Comparison of ENCODE assay signal across 13 cellular contexts in genomic region chr4:140005699-140006098, GRCh38.
A peak's percentile ranks its signal among the peaks of the same experiment; 100 is the strongest.
DNase-seq lines count a peak whose midpoint lies in the region; ATAC-seq, FAIRE-seq and TF ChIP-seq lines count a peak whose summit lies in the region.
"Had no signal": no experiment of that assay in that cellular context is flagged by ENCODE, and none has a peak within 500 bp of the region (broad histone marks: within the 10 kb centered on the region; RNA-seq: fewer than 3 reads in every experiment).

No MANE protein-coding gene starts in this region.

- H3K79me2 ChIP-seq in Loucy (ENCODE audit: insufficient read depth, low read length), result peaks cover 55% of the 10 kb centered on the region
- H3K79me2 ChIP-seq in endothelial cell of umbilical vein (ENCODE audit: control insufficient read depth, insufficient read depth, low read length), result no peaks in the 10 kb centered on the region

- peak; percentile 70 for FAIRE-seq in D721Med (lab: Jason Lieb, UNC)
- no peak for FAIRE-seq in endothelial cell of umbilical vein (lab: Jason Lieb, UNC)
- FAIRE-seq: GM12878 had no signal

- no peaks in the 10 kb centered on the region for H3K9me2 ChIP-seq in Loucy (replicated peaks; ENCODE audit: low read depth, low read length)

- H3K27me3 ChIP-seq in Loucy (ENCODE audit: insufficient read depth, low read length, poor library complexity, severe bottlenecking), result no peaks in the 10 kb centered on the region
- H3K27me3 ChIP-seq in endothelial cell of umbilical vein (ENCODE audit: control insufficient read depth in 2 of 2, insufficient read depth in 2 of 2, low read length in 2 of 2), result no peaks in the 10 kb centered on the region
- H3K27me3 ChIP-seq in upper lobe of right lung, result no peaks in the 10 kb centered on the region
- H3K27me3 ChIP-seq: heart left ventricle, suprapubic skin had no signal

- DNase-seq in D721Med (ENCODE audit: insufficient read length, low spot score) (no peak), NCI-H446 treated with DMSO at 0.1 percent for 48 hours (lab: John Stamatoyannopoulos, UW) (peak; percentile 72), endothelial cell of umbilical vein (ENCODE audit: low read depth, low spot score) (peak; percentile 34), H4 (ENCODE audit: low spot score) (no peak), upper lobe of right lung (no peak), UCSD-AML1 (lab: John Stamatoyannopoulos, UW; ENCODE audit: unreplicated experiment) (no peak), cerebellar cortex (ENCODE audit: low spot score) (no peak)
- DNase-seq: activated CD8-positive, alpha-beta T cell treated with anti-CD3 and anti-CD28 coated beads for 36 hours; heart left ventricle had no signal

- CTCF ChIA-PET in endothelial cell of umbilical vein (lab: Charles Lee), result interaction anchor here (0.8 to 1.6 kb wide), 3 partner anchors 265 to 321 kb away, joined by 3 to 9 read pairs (median 3); no protein-coding TSS in a partner anchor

- H3K4me2 ChIP-seq in Loucy (ENCODE audit: low read depth, low read length, poor library complexity, severe bottlenecking), result peak overlapping the region; percentile 37
- H3K4me2 ChIP-seq in endothelial cell of umbilical vein (ENCODE audit: insufficient read depth, low read length), result no peak overlapping the region

- no peaks in the 10 kb centered on the region for H3F3A ChIP-seq in Loucy (ENCODE audit: low read depth)

- dilution Hi-C loops in endothelial cell of umbilical vein (cut with MboI; ENCODE audit: extremely low pct_ligation_motif_present, low sequenced_read_pairs), result no loop called here

- POLR2A ChIA-PET in endothelial cell of umbilical vein (lab: Charles Lee), result no interaction called here

- no peak overlapping the region for H2AFZ ChIP-seq in Loucy (ENCODE audit: low read length)
- no peak overlapping the region for H2AFZ ChIP-seq in endothelial cell of umbilical vein (ENCODE audit: low read depth, low read length)

- H3K27ac ChIP-seq in endothelial cell of umbilical vein (ENCODE audit: insufficient read depth, low read depth, low read length) (no peak overlapping the region), upper lobe of right lung (no peak overlapping the region)
- H3K27ac ChIP-seq: suprapubic skin had no signal

- no peaks in the 10 kb centered on the region for H3K36me3 ChIP-seq in Loucy (ENCODE audit: insufficient read depth, low read length)
- H3K36me3 ChIP-seq in endothelial cell of umbilical vein (ENCODE audit: control insufficient read depth in 2 of 2, extremely low read depth in 1 of 2, insufficient read depth in 2 of 2, low read length in 2 of 2), result no peaks in the 10 kb centered on the region
- no peaks in the 10 kb centered on the region for H3K36me3 ChIP-seq in upper lobe of right lung
- H3K36me3 ChIP-seq: heart left ventricle, prostate gland, suprapubic skin had no signal

- H3K9me1 ChIP-seq in endothelial cell of umbilical vein (replicated peaks; ENCODE audit: control insufficient read depth, extremely low read depth, insufficient read depth, low read length), result no peaks in the 10 kb centered on the region

- H3K4me1 ChIP-seq in Loucy (ENCODE audit: insufficient read depth, low read length, poor library complexity, severe bottlenecking), result peaks cover 12% of the 10 kb centered on the region
- H3K4me1 ChIP-seq in endothelial cell of umbilical vein (ENCODE audit: control insufficient read depth, extremely low read depth, insufficient read depth, low read length), result peaks cover 7% of the 10 kb centered on the region
- peaks cover 5% of the 10 kb centered on the region for H3K4me1 ChIP-seq in upper lobe of right lung
- H3K4me1 ChIP-seq: prostate gland had no signal

- H4K20me1 ChIP-seq in Loucy (ENCODE audit: insufficient read depth, low read length, poor library complexity, severe bottlenecking) (peaks cover 4% of the 10 kb centered on the region), endothelial cell of umbilical vein (replicated peaks; ENCODE audit: control insufficient read depth, extremely low read depth, insufficient read depth, low read length) (no peaks in the 10 kb centered on the region)

- no peak for ATAC-seq in upper lobe of right lung
- ATAC-seq: activated CD8-positive, alpha-beta T cell treated with anti-CD3 and anti-CD28 coated beads for 36 hours; GM12878 had no signal

- H3K9me3 ChIP-seq in Loucy (ENCODE audit: insufficient read depth, low read depth, low read length) (no peaks in the 10 kb centered on the region), endothelial cell of umbilical vein (replicated peaks; ENCODE audit: control insufficient read depth, insufficient read depth, low read length) (no peaks in the 10 kb centered on the region), upper lobe of right lung (no peaks in the 10 kb centered on the region)
- H3K9me3 ChIP-seq: heart left ventricle, prostate gland, suprapubic skin had no signal

- intact Hi-C loops in endothelial cell of umbilical vein (cut with micrococcal nuclease) (loop anchor here (2.0 kb wide), 1 partner anchor 271 kb away; no protein-coding TSS in a partner anchor), upper lobe of right lung (cut with DNase I) (no loop called here)

- no TSS peak for BruUV-seq in endothelial cell of umbilical vein (replicated peaks; lab: Mats Ljungman, UMichigan)

- TF ChIP-seq POLR2A in endothelial cell of umbilical vein (IDR thresholded peaks at IDR 0.05; ENCODE audit: low read depth, low read length), result no peak

- no peak overlapping the region for H3K4me3 ChIP-seq in Loucy (ENCODE audit: low read length, poor library complexity, severe bottlenecking)
- H3K4me3 ChIP-seq in endothelial cell of umbilical vein (replicated peaks in 1 of 3; ENCODE audit: insufficient read depth in 1 of 3, low read depth in 1 of 3, low read length in 3 of 3), result no peak overlapping the region
- no peak overlapping the region for H3K4me3 ChIP-seq in upper lobe of right lung
- H3K4me3 ChIP-seq: GM12878, prostate gland, suprapubic skin had no signal

- H3K9ac ChIP-seq in Loucy (ENCODE audit: low read depth, low read length, poor library complexity, severe bottlenecking) (no peak overlapping the region), endothelial cell of umbilical vein (replicated peaks; ENCODE audit: extremely low read depth, insufficient read depth, low read length) (no peak overlapping the region)

- TF ChIP-seq CTCF in D721Med (IDR thresholded peaks at IDR 0.05; ENCODE audit: insufficient read depth, missing control alignments), result no peak
- TF ChIP-seq CTCF in Loucy (conservative IDR thresholded peaks at IDR 0.05; ENCODE audit: low read length), result no peak
- TF ChIP-seq CTCF in endothelial cell of umbilical vein (IDR thresholded peaks at IDR 0.05; ENCODE audit: extremely low read depth in 1 of 2, insufficient read depth in 1 of 2, low read depth in 1 of 2, low read length in 2 of 2), result no peak
- TF ChIP-seq CTCF in upper lobe of right lung (IDR thresholded peaks at IDR 0.05), result no peak

TF ChIP-seq in endothelial cell of umbilical vein, 7 proteins besides CTCF, POLR2A, EP300 and RAD21:
- TF ChIP-seq MYC (IDR thresholded peaks at IDR 0.05; ENCODE audit: low read depth, low read length), result no peak
- no peak for TF ChIP-seq FOS (IDR thresholded peaks at IDR 0.05; ENCODE audit: borderline replicate concordance, insufficient read depth, low read length)
- no peak for TF ChIP-seq JUN (IDR thresholded peaks at IDR 0.05; ENCODE audit: borderline replicate concordance, insufficient read depth, insufficient read length, low read depth)
- no peak for TF ChIP-seq GATA2 (IDR thresholded peaks at IDR 0.05; ENCODE audit: insufficient read depth, insufficient read length, low read depth, low read length)
- TF ChIP-seq MAX (IDR thresholded peaks at IDR 0.05; ENCODE audit: insufficient read depth, insufficient read length), result no peak
- no peak for TF ChIP-seq POLR2AphosphoS5 (IDR thresholded peaks at IDR 0.05; ENCODE audit: insufficient read depth, low read depth, low read length)
- TF ChIP-seq EZH2 (IDR thresholded peaks at IDR 0.05; ENCODE audit: borderline replicate concordance, low read depth, low read length, severe bottlenecking), result no peak
TF ChIP-seq in endothelial cell of umbilical vein: peak in this region for 0.

Comparison
In these comparisons a context has a peak if more than half of its experiments do, and no peak if none do; other contexts are left out.
1. DNase-seq: peak in NCI-H446 treated with DMSO at 0.1 percent for 48 hours (single experiment) and endothelial cell of umbilical vein (single experiment); none in D721Med (single experiment), H4 (single experiment), upper lobe of right lung (single experiment), UCSD-AML1 (single experiment) and cerebellar cortex (single experiment).